ENCODE assay signal across 2 cellular contexts in genomic region chr21:42319851-42320602, GRCh38.
TF ChIP-seq lines count a peak whose summit lies in the region.

No MANE protein-coding gene starts in this region.

TF ChIP-seq in HCT116, 20 proteins besides CTCF, POLR2A, EP300 and RAD21:
- TF ChIP-seq CBX3 (IDR thresholded peaks at IDR 0.05; ENCODE audit: low read depth) = no peak
- TF ChIP-seq CEBPB (IDR thresholded peaks at IDR 0.05; ENCODE audit: low read depth) = no peak
- no peak for TF ChIP-seq EGR1 (IDR thresholded peaks at IDR 0.05; ENCODE audit: low read depth)
- no peak for TF ChIP-seq ZFX (IDR thresholded peaks at IDR 0.05)
- no peak for TF ChIP-seq REST (IDR thresholded peaks at IDR 0.05; ENCODE audit: low read depth)
- TF ChIP-seq, protein P1, sequence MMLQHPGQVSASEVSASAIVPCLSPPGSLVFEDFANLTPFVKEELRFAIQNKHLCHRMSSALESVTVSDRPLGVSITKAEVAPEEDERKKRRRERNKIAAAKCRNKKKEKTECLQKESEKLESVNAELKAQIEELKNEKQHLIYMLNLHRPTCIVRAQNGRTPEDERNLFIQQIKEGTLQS (IDR thresholded peaks at IDR 0.05) = no peak
- no peak for TF ChIP-seq YY1 (IDR thresholded peaks at IDR 0.05; ENCODE audit: extremely low read depth, insufficient replicate concordance, low read depth, low read length)
- no peak for TF ChIP-seq ELF1 (IDR thresholded peaks at IDR 0.05; ENCODE audit: borderline replicate concordance, low read depth)
- no peak for TF ChIP-seq FOSL1 (IDR thresholded peaks at IDR 0.05; ENCODE audit: low read depth)
- TF ChIP-seq SP1 (IDR thresholded peaks at IDR 0.05; ENCODE audit: low read depth) = no peak
- no peak for TF ChIP-seq ZNF274 (IDR thresholded peaks at IDR 0.05; ENCODE audit: low read depth, low read length)
- no peak for TF ChIP-seq JUND (IDR thresholded peaks at IDR 0.05)

TF ChIP-seq in H1, 55 proteins besides CTCF, POLR2A, EP300 and RAD21:
- TF ChIP-seq POLR2AphosphoS5 (IDR thresholded peaks at IDR 0.05; ENCODE audit: low read depth, low read length) (no peak), HDAC2 (IDR thresholded peaks at IDR 0.05; ENCODE audit: borderline replicate concordance in 1 of 2, low read depth in 2 of 2, low read length in 2 of 2) (no peak), BRCA1 (IDR thresholded peaks at IDR 0.05; ENCODE audit: low read depth, low read length) (no peak), NANOG (IDR thresholded peaks at IDR 0.05; ENCODE audit: insufficient read depth, low read depth, low read length, poor library complexity, severe bottlenecking) (no peak), TAF1 (IDR thresholded peaks at IDR 0.05; ENCODE audit: low read depth, low read length) (no peak)
